In genomic region chr5:124027441-124027840, GRCh38 we compare ENCODE assay signal across 11 cellular contexts.
"Had no signal": no experiment of that assay in that cellular context is flagged by ENCODE, and none has a peak within 500 bp of the region (broad histone marks: within the 10 kb centered on the region; RNA-seq: fewer than 3 reads in every experiment).

No MANE protein-coding gene starts in this region.

- DNase-seq: GM23248, GOT3, H7, H9, HCEC 1CT, HFFc6 had no signal

- H3K36me3 ChIP-seq: HAP-1 had no signal

- H3K9ac ChIP-seq: GM23248 had no signal

- H3K27ac ChIP-seq: GM23248 had no signal

- H2AFZ ChIP-seq: GM23248, GM23338 had no signal

- FAIRE-seq: H1, H54 had no signal

- H3K4me3 ChIP-seq: GM23248, GM23338, HAP-1 had no signal

- ATAC-seq: GM23338, HCT116 had no signal

- H3K4me2 ChIP-seq: GM23338 had no signal

- H3K9me3 ChIP-seq: HAP-1 had no signal
